ENCODE assay signal across 12 cellular contexts in genomic region chr7:103851357-103851756, GRCh38.
DNase-seq lines count a peak whose midpoint lies in the region; FAIRE-seq and TF ChIP-seq lines count a peak whose summit lies in the region.
"Had no signal": no experiment of that assay in that cellular context is flagged by ENCODE, and none has a peak within 500 bp of the region (broad histone marks: within the 10 kb centered on the region; RNA-seq: fewer than 3 reads in every experiment).

No MANE protein-coding gene starts in this region.

- DNase-seq in GM10248 (ENCODE audit: extremely low spot score) (peak; percentile 4), MM.1S (peak; percentile 52), astrocyte (ENCODE audit: low read depth) (peak; percentile 3), iPS-NIHi7 (ENCODE audit: extremely low spot score) (peak; percentile 31), substantia nigra (lab: John Stamatoyannopoulos, UW) (no peak), T-helper 9 cell (no peak)
- no peak for DNase-seq in activated CD4-positive, alpha-beta memory T cell treated with anti-CD3 and anti-CD28 coated beads for 36 hours
- no peak for DNase-seq in stimulated activated CD4-positive, alpha-beta T cell treated with anti-CD3 and anti-CD28 coated beads, Interleukin-15, amount 100 ng/mL, for 24 hours
- DNase-seq: activated CD8-positive, alpha-beta memory T cell treated with anti-CD3 and anti-CD28 coated beads, Interleukin-2, amount 50 U/mL, for 4 hours; OCI-M1 had no signal

- H2AFZ ChIP-seq in MM.1S (ENCODE audit: low read length) = no peak overlapping the region
- H2AFZ ChIP-seq in astrocyte (ENCODE audit: low read depth, low read length) = no peak overlapping the region

- H3F3A ChIP-seq in MM.1S (ENCODE audit: insufficient read depth, low read length) = no peaks in the 10 kb centered on the region

- no peaks in the 10 kb centered on the region for H3K36me3 Mint-ChIP-seq in astrocyte (ENCODE audit: low read depth, unreplicated experiment)
- peaks cover 2% of the 10 kb centered on the region for H3K36me3 Mint-ChIP-seq in activated CD4-positive, alpha-beta memory T cell treated with anti-CD3 and anti-CD28 coated beads for 36 hours

- CTCF ChIA-PET in GM10248 (lab: Yijun Ruan, JAX) = no interaction called here
- CTCF ChIA-PET in activated CD4-positive, alpha-beta memory T cell treated with anti-CD3 and anti-CD28 coated beads for 36 hours (lab: Charles Lee) = no interaction called here

- H4K20me1 ChIP-seq in MM.1S (ENCODE audit: insufficient read depth, low read length) (no peaks in the 10 kb centered on the region), astrocyte (ENCODE audit: insufficient read depth, low read length) (no peaks in the 10 kb centered on the region)

- POLR2A ChIA-PET in GM10248 (lab: Yijun Ruan, JAX) = no interaction called here
- POLR2A ChIA-PET in activated CD4-positive, alpha-beta memory T cell treated with anti-CD3 and anti-CD28 coated beads for 36 hours (lab: Charles Lee) = no interaction called here

- intact Hi-C loops in activated CD4-positive, alpha-beta memory T cell treated with anti-CD3 and anti-CD28 coated beads for 36 hours (cut with micrococcal nuclease) = no loop called here

- H3K36me3 ChIP-seq in MM.1S (replicated peaks; ENCODE audit: insufficient read depth, low read length) (no peaks in the 10 kb centered on the region), astrocyte (ENCODE audit: insufficient read depth, low read length) (no peaks in the 10 kb centered on the region)

- H3K27me3 Mint-ChIP-seq in astrocyte (ENCODE audit: low read depth, unreplicated experiment) = peaks cover 10% of the 10 kb centered on the region
- H3K27me3 Mint-ChIP-seq in activated CD4-positive, alpha-beta memory T cell treated with anti-CD3 and anti-CD28 coated beads for 36 hours = peaks cover 9% of the 10 kb centered on the region

- H3K9me3 ChIP-seq in MM.1S (replicated peaks; ENCODE audit: insufficient read depth, low read length) (no peaks in the 10 kb centered on the region), astrocyte (ENCODE audit: insufficient read depth, low read depth, low read length) (no peaks in the 10 kb centered on the region)

- no peaks in the 10 kb centered on the region for H3K4me1 Mint-ChIP-seq in astrocyte (ENCODE audit: low read depth, unreplicated experiment)
- no peaks in the 10 kb centered on the region for H3K4me1 Mint-ChIP-seq in activated CD4-positive, alpha-beta memory T cell treated with anti-CD3 and anti-CD28 coated beads for 36 hours (ENCODE audit: low read depth)

- H3K4me2 ChIP-seq in MM.1S (ENCODE audit: low read depth, low read length) (no peak overlapping the region), astrocyte (ENCODE audit: low read length) (no peak overlapping the region)

- no peaks in the 10 kb centered on the region for H3K27me3 ChIP-seq in MM.1S (replicated peaks; ENCODE audit: insufficient read depth, low read length)
- H3K27me3 ChIP-seq in astrocyte (ENCODE audit: insufficient read depth, low read length) = no peaks in the 10 kb centered on the region

- H3K79me2 ChIP-seq in MM.1S (ENCODE audit: low read length) = no peaks in the 10 kb centered on the region
- no peaks in the 10 kb centered on the region for H3K79me2 ChIP-seq in astrocyte (ENCODE audit: insufficient read depth, low read length)

- no peaks in the 10 kb centered on the region for H3K9me2 ChIP-seq in MM.1S (replicated peaks; ENCODE audit: insufficient read depth, low read length)

- H3K4me3 Mint-ChIP-seq in astrocyte (ENCODE audit: unreplicated experiment) = no peak overlapping the region
- H3K4me3 Mint-ChIP-seq in activated CD4-positive, alpha-beta memory T cell treated with anti-CD3 and anti-CD28 coated beads for 36 hours = no peak overlapping the region

- no peak overlapping the region for H3K27ac Mint-ChIP-seq in astrocyte (ENCODE audit: unreplicated experiment)
- H3K27ac Mint-ChIP-seq in activated CD4-positive, alpha-beta memory T cell treated with anti-CD3 and anti-CD28 coated beads for 36 hours = no peak overlapping the region

- peaks cover 6% of the 10 kb centered on the region for H3K9me3 Mint-ChIP-seq in astrocyte (ENCODE audit: unreplicated experiment)
- peaks cover 4% of the 10 kb centered on the region for H3K9me3 Mint-ChIP-seq in activated CD4-positive, alpha-beta memory T cell treated with anti-CD3 and anti-CD28 coated beads for 36 hours

- no peak for FAIRE-seq in astrocyte (lab: Jason Lieb, UNC)
- FAIRE-seq: TTC549 had no signal

- no peaks in the 10 kb centered on the region for H3K4me1 ChIP-seq in MM.1S (ENCODE audit: low read length)
- no peaks in the 10 kb centered on the region for H3K4me1 ChIP-seq in astrocyte (ENCODE audit: insufficient read depth, low read length)

- TF ChIP-seq CTCF in GM10248 (IDR thresholded peaks at IDR 0.05; ENCODE audit: control extremely low read depth, extremely low read depth, low read depth, missing control alignments) (no peak), MM.1S (IDR thresholded peaks at IDR 0.05; ENCODE audit: low read length) (no peak), astrocyte (IDR thresholded peaks at IDR 0.05; ENCODE audit: insufficient read depth, low read depth, low read length) (no peak)

- no peak overlapping the region for H3K9ac ChIP-seq in MM.1S (ENCODE audit: low read length)
- no peak overlapping the region for H3K9ac ChIP-seq in astrocyte (ENCODE audit: low read length)

- H3K27ac ChIP-seq in MM.1S (ENCODE audit: low read length) (no peak overlapping the region), astrocyte (ENCODE audit: low read depth, low read length) (no peak overlapping the region), substantia nigra (ENCODE audit: low read depth, low read length, poor library complexity, severe bottlenecking) (no peak overlapping the region)
- H3K27ac ChIP-seq: epithelial cell of prostate had no signal

- H3K4me3 ChIP-seq in MM.1S (ENCODE audit: low read length) (no peak overlapping the region), astrocyte (ENCODE audit: insufficient read depth, low read depth, low read length) (no peak overlapping the region)

Comparison
In these comparisons a context has a peak if more than half of its experiments do, and no peak if none do; other contexts are left out.
1. DNase-seq: peak in GM10248 (single experiment), MM.1S (single experiment), astrocyte (single experiment) and iPS-NIHi7 (single experiment); none in activated CD4-positive, alpha-beta memory T cell treated with anti-CD3 and anti-CD28 coated beads for 36 hours (single experiment), substantia nigra (0 of 49), stimulated activated CD4-positive, alpha-beta T cell treated with anti-CD3 and anti-CD28 coated beads, Interleukin-15, amount 100 ng/mL, for 24 hours (single experiment) and T-helper 9 cell (single experiment).